ENCODE assay signal across 1 cellular context in the genomic region with DNA sequence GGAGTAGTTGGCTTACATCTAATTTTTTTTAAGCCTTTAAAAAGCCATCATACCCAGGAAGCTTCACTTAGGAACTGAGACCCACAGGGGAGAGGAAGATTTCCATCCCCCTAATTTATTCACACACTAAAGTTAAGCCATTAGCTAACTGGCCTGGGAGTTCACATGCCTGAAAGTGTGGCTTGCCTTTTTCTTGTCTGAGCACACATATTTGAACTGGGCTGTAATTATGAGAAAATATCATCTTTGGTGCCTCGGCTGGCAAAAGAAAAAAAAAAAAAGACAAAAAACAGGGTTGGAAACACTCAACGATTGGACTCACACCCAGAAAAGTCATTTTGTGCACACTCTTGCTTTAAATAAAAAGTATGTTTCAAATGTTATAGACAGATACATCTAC.
TF ChIP-seq lines count a peak whose summit lies in the region.

No MANE protein-coding gene starts in this region.

TF ChIP-seq in SK-N-SH treated with all-trans-retinoic acid at 6 μM for 48 hours, 23 proteins besides CTCF, POLR2A, EP300 and RAD21 (continued from another document):
- TF ChIP-seq, protein P1, sequence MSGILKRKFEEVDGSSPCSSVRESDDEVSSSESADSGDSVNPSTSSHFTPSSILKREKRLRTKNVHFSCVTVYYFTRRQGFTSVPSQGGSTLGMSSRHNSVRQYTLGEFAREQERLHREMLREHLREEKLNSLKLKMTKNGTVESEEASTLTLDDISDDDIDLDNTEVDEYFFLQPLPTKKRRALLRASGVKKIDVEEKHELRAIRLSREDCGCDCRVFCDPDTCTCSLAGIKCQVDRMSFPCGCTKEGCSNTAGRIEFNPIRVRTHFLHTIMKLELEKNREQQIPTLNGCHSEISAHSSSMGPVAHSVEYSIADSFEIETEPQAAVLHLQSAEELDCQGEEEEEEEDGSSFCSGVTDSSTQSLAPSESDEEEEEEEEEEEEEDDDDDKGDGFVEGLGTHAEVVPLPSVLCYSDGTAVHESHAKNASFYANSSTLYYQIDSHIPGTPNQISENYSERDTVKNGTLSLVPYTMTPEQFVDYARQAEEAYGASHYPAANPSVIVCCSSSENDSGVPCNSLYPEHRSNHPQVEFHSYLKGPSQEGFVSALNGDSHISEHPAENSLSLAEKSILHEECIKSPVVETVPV (CRISPR knock-in tag; IDR thresholded peaks at IDR 0.05) = no peak
- TF ChIP-seq BACH2 (CRISPR knock-in tag; IDR thresholded peaks at IDR 0.05; ENCODE audit: borderline replicate concordance) (no peak), OSR1 (CRISPR knock-in tag; IDR thresholded peaks at IDR 0.05) (no peak), ZNF8 (CRISPR knock-in tag; IDR thresholded peaks at IDR 0.05) (no peak), GLIS3 (CRISPR knock-in tag; IDR thresholded peaks at IDR 0.05) (no peak), POU6F1 (CRISPR knock-in tag; IDR thresholded peaks at IDR 0.05; ENCODE audit: borderline replicate concordance, low read depth) (no peak), ZFP30 (CRISPR knock-in tag; IDR thresholded peaks at IDR 0.05) (no peak), ZC3H10 (CRISPR knock-in tag; IDR thresholded peaks at IDR 0.05) (no peak), ZNF565 (CRISPR knock-in tag; conservative IDR thresholded peaks at IDR 0.05; ENCODE audit: low read depth) (no peak), SNAI2 (CRISPR knock-in tag; IDR thresholded peaks at IDR 0.05) (no peak), PPARA (CRISPR knock-in tag; IDR thresholded peaks at IDR 0.05; ENCODE audit: borderline replicate concordance) (no peak), PATZ1 (CRISPR knock-in tag; IDR thresholded peaks at IDR 0.05; ENCODE audit: borderline replicate concordance) (no peak), CSDC2 (CRISPR knock-in tag; IDR thresholded peaks at IDR 0.05) (no peak), ESRRG (CRISPR knock-in tag; IDR thresholded peaks at IDR 0.05) (no peak), ARNTL (CRISPR knock-in tag; IDR thresholded peaks at IDR 0.05; ENCODE audit: borderline replicate concordance, low read depth) (no peak), ISL1 (CRISPR knock-in tag; IDR thresholded peaks at IDR 0.05) (no peak)
- TF ChIP-seq, protein P2, sequence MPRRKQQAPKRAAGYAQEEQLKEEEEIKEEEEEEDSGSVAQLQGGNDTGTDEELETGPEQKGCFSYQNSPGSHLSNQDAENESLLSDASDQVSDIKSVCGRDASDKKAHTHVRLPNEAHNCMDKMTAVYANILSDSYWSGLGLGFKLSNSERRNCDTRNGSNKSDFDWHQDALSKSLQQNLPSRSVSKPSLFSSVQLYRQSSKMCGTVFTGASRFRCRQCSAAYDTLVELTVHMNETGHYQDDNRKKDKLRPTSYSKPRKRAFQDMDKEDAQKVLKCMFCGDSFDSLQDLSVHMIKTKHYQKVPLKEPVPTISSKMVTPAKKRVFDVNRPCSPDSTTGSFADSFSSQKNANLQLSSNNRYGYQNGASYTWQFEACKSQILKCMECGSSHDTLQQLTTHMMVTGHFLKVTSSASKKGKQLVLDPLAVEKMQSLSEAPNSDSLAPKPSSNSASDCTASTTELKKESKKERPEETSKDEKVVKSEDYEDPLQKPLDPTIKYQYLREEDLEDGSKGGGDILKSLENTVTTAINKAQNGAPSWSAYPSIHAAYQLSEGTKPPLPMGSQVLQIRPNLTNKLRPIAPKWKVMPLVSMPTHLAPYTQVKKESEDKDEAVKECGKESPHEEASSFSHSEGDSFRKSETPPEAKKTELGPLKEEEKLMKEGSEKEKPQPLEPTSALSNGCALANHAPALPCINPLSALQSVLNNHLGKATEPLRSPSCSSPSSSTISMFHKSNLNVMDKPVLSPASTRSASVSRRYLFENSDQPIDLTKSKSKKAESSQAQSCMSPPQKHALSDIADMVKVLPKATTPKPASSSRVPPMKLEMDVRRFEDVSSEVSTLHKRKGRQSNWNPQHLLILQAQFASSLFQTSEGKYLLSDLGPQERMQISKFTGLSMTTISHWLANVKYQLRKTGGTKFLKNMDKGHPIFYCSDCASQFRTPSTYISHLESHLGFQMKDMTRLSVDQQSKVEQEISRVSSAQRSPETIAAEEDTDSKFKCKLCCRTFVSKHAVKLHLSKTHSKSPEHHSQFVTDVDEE (CRISPR knock-in tag; IDR thresholded peaks at IDR 0.05) = no peak
- TF ChIP-seq, protein P3, sequence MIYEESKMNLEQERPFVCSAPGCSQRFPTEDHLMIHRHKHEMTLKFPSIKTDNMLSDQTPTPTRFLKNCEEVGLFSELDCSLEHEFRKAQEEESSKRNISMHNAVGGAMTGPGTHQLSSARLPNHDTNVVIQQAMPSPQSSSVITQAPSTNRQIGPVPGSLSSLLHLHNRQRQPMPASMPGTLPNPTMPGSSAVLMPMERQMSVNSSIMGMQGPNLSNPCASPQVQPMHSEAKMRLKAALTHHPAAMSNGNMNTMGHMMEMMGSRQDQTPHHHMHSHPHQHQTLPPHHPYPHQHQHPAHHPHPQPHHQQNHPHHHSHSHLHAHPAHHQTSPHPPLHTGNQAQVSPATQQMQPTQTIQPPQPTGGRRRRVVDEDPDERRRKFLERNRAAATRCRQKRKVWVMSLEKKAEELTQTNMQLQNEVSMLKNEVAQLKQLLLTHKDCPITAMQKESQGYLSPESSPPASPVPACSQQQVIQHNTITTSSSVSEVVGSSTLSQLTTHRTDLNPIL (CRISPR knock-in tag; IDR thresholded peaks at IDR 0.05; ENCODE audit: low read depth) = no peak
